ENCODE assay signal across 9 cellular contexts in genomic region chr7:138587485-138587884, GRCh38.
"Had no signal": no experiment of that assay in that cellular context is flagged by ENCODE, and none has a peak within 500 bp of the region (broad histone marks: within the 10 kb centered on the region; RNA-seq: fewer than 3 reads in every experiment).

No MANE protein-coding gene starts in this region.

- DNase-seq: H7, HFFc6, IMR-90, KG1 had no signal

- H3K27ac Mint-ChIP-seq: HFFc6 had no signal

- H3K4me1 ChIP-seq: HAP-1 had no signal

- H3K27ac ChIP-seq: HL-60 had no signal

- H3K9me3 ChIP-seq: HAP-1 had no signal

- H3K9me3 Mint-ChIP-seq: GM23338, HFFc6 had no signal

- ATAC-seq: GM23338, HCT116 had no signal

- H3K4me3 Mint-ChIP-seq: GM23338, HFFc6 had no signal

- H3K4me3 ChIP-seq: GM23338, HAP-1, K562 had no signal
